24 cellular contexts compared by ENCODE assay signal in genomic region chr4:113561092-113561491, GRCh38.
DNase-seq lines count a peak whose midpoint lies in the region; TF ChIP-seq lines count a peak whose summit lies in the region.
"Had no signal": no experiment of that assay in that cellular context is flagged by ENCODE, and none has a peak within 500 bp of the region (broad histone marks: within the 10 kb centered on the region; RNA-seq: fewer than 3 reads in every experiment).

No MANE protein-coding gene starts in this region.

- H3K27ac ChIP-seq in BLaER1 treated with 17β-estradiol and CSF1 and Interleukin-3, amounts not matched to agents 10 nM and 100 nM, result peak overlapping the region in 5 of 11 experiments; percentile 21 to 59 (median 46); a peak in 7 of 22 replicates
- H3K27ac ChIP-seq in HUES6 (ENCODE audit: low read depth, low read length) (peak overlapping the region; percentile 63), esophagus squamous epithelium (no peak overlapping the region)
- H3K27ac ChIP-seq: gastrocnemius medialis, SJSA1, tibial artery had no signal

- no peak overlapping the region for H3K4me3 Mint-ChIP-seq in chondrocyte (ENCODE audit: unreplicated experiment)
- H3K4me3 Mint-ChIP-seq in nephron, result no peak overlapping the region
- H3K4me3 Mint-ChIP-seq: activated CD4-positive, alpha-beta T cell treated with anti-CD3 and anti-CD28 coated beads, Interleukin-2, amount 10 ng/mL, durations not matched to agents 7 days and 5 days; stimulated activated naive CD8-positive, alpha-beta T cell treated with anti-CD3 and anti-CD28 coated beads, Interleukin-15, Interleukin-2, amounts not matched to agents 100 ng/mL and 50 ng/mL, for 24 hours had no signal

- H3K9me3 ChIP-seq in BLaER1 treated with 17β-estradiol and CSF1 and Interleukin-3, amounts not matched to agents 10 nM and 100 nM (replicated peaks in 1 of 11), result peaks cover 0 to 44% (median 8%) of the 10 kb centered on the region in 11 experiments; a peak in 12 of 22 replicates
- H3K9me3 ChIP-seq in HUES6 (ENCODE audit: control insufficient read depth, insufficient read depth, low read depth, low read length) (no peaks in the 10 kb centered on the region), esophagus squamous epithelium (no peaks in the 10 kb centered on the region)
- H3K9me3 ChIP-seq: Caco-2, gastrocnemius medialis, SJSA1, tibial artery had no signal

- H3K27ac Mint-ChIP-seq in chondrocyte (ENCODE audit: unreplicated experiment) (peak overlapping the region; percentile 77), nephron (peak overlapping the region in 2 of 3 experiments; percentile 4)
- H3K27ac Mint-ChIP-seq: activated CD4-positive, alpha-beta T cell treated with anti-CD3 and anti-CD28 coated beads, Interleukin-2, amount 10 ng/mL, durations not matched to agents 7 days and 5 days; stimulated activated naive CD8-positive, alpha-beta T cell treated with anti-CD3 and anti-CD28 coated beads, Interleukin-15, Interleukin-2, amounts not matched to agents 100 ng/mL and 50 ng/mL, for 24 hours had no signal

- DNase-seq in chondrocyte (ENCODE audit: low spot score) (no peak), foreskin fibroblast (no peak), NCI-H1092 (lab: John Stamatoyannopoulos, UW) (no peak), esophagus squamous epithelium (lab: John Stamatoyannopoulos, UW) (no peak)
- DNase-seq: activated CD4-positive, alpha-beta T cell treated with anti-CD3 and anti-CD28 coated beads, Interleukin-2, amount 10 ng/mL, durations not matched to agents 7 days and 5 days; activated effector memory CD4-positive, alpha-beta T cell treated with Interleukin-2 at 50 U/mL for 16 hours; Caco-2; central memory CD4-positive, alpha-beta T cell; DND-41; erythroblast; gastrocnemius medialis; hypothalamus; NCI-H1417; NCI-H2107; NCI-H510A; NK-92 treated with Interleukin-12 subunit alpha and Interleukin-12 subunit beta, amount 100 ng/mL, for 24 hours; stimulated activated CD4-positive, alpha-beta T cell treated with anti-CD3 and anti-CD28 coated beads, Interleukin-12 subunit alpha, Interleukin-12 subunit beta, amount 100 ng/mL, for 4 hours; stimulated activated CD4-positive, alpha-beta T cell treated with anti-CD3 and anti-CD28 coated beads, Interleukin-4, amount 100 ng/mL, for 4 hours; tibial artery had no signal

- no peak overlapping the region for H3K9ac ChIP-seq in BLaER1 treated with 17β-estradiol and CSF1 and Interleukin-3, amounts not matched to agents 10 nM and 100 nM
- H3K9ac ChIP-seq in HUES6 (ENCODE audit: low read length), result no peak overlapping the region

- H3K27me3 ChIP-seq in BLaER1 treated with 17β-estradiol and CSF1 and Interleukin-3, amounts not matched to agents 10 nM and 100 nM, result peaks cover 0 to 49% (median 0%) of the 10 kb centered on the region in 11 experiments; a peak in 8 of 22 replicates
- no peaks in the 10 kb centered on the region for H3K27me3 ChIP-seq in HUES6 (ENCODE audit: control insufficient read depth, insufficient read depth, low read length)
- H3K27me3 ChIP-seq in esophagus squamous epithelium, result no peaks in the 10 kb centered on the region
- H3K27me3 ChIP-seq: gastrocnemius medialis, SJSA1, tibial artery had no signal

- peaks cover 0 to 92% (median 0%) of the 10 kb centered on the region in 11 experiments; a peak in 8 of 22 replicates for H4K20me1 ChIP-seq in BLaER1 treated with 17β-estradiol and CSF1 and Interleukin-3, amounts not matched to agents 10 nM and 100 nM

- H3K4me1 Mint-ChIP-seq in chondrocyte (ENCODE audit: low read depth) (peaks cover 33% of the 10 kb centered on the region), nephron (no peaks in the 10 kb centered on the region)

- H3K4me3 ChIP-seq in BLaER1 treated with 17β-estradiol and CSF1 and Interleukin-3, amounts not matched to agents 10 nM and 100 nM, result no peak overlapping the region
- H3K4me3 ChIP-seq in HUES6 (ENCODE audit: low read depth, low read length) (no peak overlapping the region), foreskin fibroblast (ENCODE audit: low read depth in 1 of 2, low read length in 2 of 2) (no peak overlapping the region), esophagus squamous epithelium (no peak overlapping the region)
- H3K4me3 ChIP-seq: gastrocnemius medialis, SJSA1, tibial artery had no signal

- 77 to 83% methylated on average over 2 of the region's 2 CpGs for WGBS in esophagus squamous epithelium, 2 donors

- H3K36me3 ChIP-seq in BLaER1 treated with 17β-estradiol and CSF1 and Interleukin-3, amounts not matched to agents 10 nM and 100 nM, result peaks cover 7 to 63% (median 29%) of the 10 kb centered on the region in 11 experiments; a peak in 20 of 22 replicates
- H3K36me3 ChIP-seq in HUES6 (ENCODE audit: control insufficient read depth, insufficient read depth, low read length), result no peaks in the 10 kb centered on the region
- no peaks in the 10 kb centered on the region for H3K36me3 ChIP-seq in esophagus squamous epithelium
- H3K36me3 ChIP-seq: gastrocnemius medialis, SJSA1, tibial artery had no signal

- intact Hi-C loops in esophagus squamous epithelium (cut with DNase I), result no loop called here

- TF ChIP-seq CTCF in chondrocyte (IDR thresholded peaks at IDR 0.05) (no peak), nephron (IDR thresholded peaks at IDR 0.05; ENCODE audit: unreplicated experiment in 3 of 3) (no peak), foreskin fibroblast (IDR thresholded peaks at IDR 0.05; ENCODE audit: low read depth, low read length) (no peak), esophagus squamous epithelium (IDR thresholded peaks at IDR 0.05) (no peak)

- TF ChIP-seq POLR2A in esophagus squamous epithelium (IDR thresholded peaks at IDR 0.05), result no peak

- no peaks in the 10 kb centered on the region for H3K27me3 Mint-ChIP-seq in chondrocyte (ENCODE audit: low read depth)
- H3K27me3 Mint-ChIP-seq in nephron (ENCODE audit: low read depth), result no peaks in the 10 kb centered on the region
- H3K27me3 Mint-ChIP-seq: activated CD4-positive, alpha-beta T cell treated with anti-CD3 and anti-CD28 coated beads, Interleukin-2, amount 10 ng/mL, durations not matched to agents 7 days and 5 days; stimulated activated naive CD8-positive, alpha-beta T cell treated with anti-CD3 and anti-CD28 coated beads, Interleukin-15, Interleukin-2, amounts not matched to agents 100 ng/mL and 50 ng/mL, for 24 hours had no signal

- H3K9me3 Mint-ChIP-seq in chondrocyte (ENCODE audit: low read depth) (no peaks in the 10 kb centered on the region), nephron (no peaks in the 10 kb centered on the region)
- H3K9me3 Mint-ChIP-seq: stimulated activated naive CD8-positive, alpha-beta T cell treated with anti-CD3 and anti-CD28 coated beads, Interleukin-15, Interleukin-2, amounts not matched to agents 100 ng/mL and 50 ng/mL, for 24 hours had no signal

- H3K4me1 ChIP-seq in BLaER1 treated with 17β-estradiol and CSF1 and Interleukin-3, amounts not matched to agents 10 nM and 100 nM, result peaks cover 49 to 68% (median 60%) of the 10 kb centered on the region in 10 experiments
- H3K4me1 ChIP-seq in HUES6 (ENCODE audit: control insufficient read depth, insufficient read depth, low read length) (peaks cover 23% of the 10 kb centered on the region), esophagus squamous epithelium (peaks cover 0 to 22% (median 10%) of the 10 kb centered on the region in 3 donors)
- H3K4me1 ChIP-seq: Caco-2 had no signal

- peak overlapping the region in 7 of 11 experiments; percentile 5 to 39 (median 21); a peak in 9 of 22 replicates for H3K4me2 ChIP-seq in BLaER1 treated with 17β-estradiol and CSF1 and Interleukin-3, amounts not matched to agents 10 nM and 100 nM

- H3K36me3 Mint-ChIP-seq in chondrocyte (ENCODE audit: low read depth) (peaks cover 3% of the 10 kb centered on the region), nephron (ENCODE audit: low read depth) (peaks cover 3% of the 10 kb centered on the region)
